8 cellular contexts compared by ENCODE assay signal in the genomic region with DNA sequence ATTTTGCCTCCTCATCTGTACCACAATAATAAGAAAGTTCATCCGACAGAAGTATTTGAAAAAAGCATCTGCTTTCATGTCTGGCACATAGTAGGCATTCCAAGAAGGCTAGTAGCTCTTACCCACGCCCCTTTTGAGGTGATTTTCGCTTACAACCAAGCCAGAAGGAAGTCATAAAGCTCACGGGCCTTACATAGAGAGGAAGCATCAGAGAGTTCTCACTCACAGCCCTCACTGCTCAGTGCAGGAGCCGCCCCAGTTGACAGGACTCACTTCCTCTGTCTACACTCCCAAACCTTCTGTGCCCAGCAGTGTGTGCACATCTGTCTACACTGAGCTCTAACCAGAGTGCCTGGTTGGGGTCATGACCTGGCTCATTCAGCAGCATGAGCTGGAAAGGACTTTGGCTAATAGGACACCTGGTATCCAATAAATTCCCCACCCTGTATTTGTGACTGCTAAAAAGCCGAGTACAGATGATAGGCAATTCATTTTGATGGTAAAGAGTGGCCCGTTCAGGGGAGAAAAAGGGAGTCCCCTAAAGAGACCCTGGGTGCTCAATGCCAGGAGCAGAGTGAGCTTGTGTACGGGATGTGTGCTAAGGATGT. TPM values are rescaled to one million over a fixed set of nuclear protein-coding genes. Genes with fewer than 3 reads are reported as not detected.
DNase-seq lines count a peak whose midpoint lies in the region; ATAC-seq, FAIRE-seq and TF ChIP-seq lines count a peak whose summit lies in the region.

No MANE protein-coding gene starts in this region.

- peaks cover 85% of the 10 kb centered on the region for H3K4me1 Mint-ChIP-seq in activated naive CD8-positive, alpha-beta T cell treated with anti-CD3 and anti-CD28 coated beads for 36 hours

- ATAC-seq in GM21447 (IDR thresholded peaks at IDR 0.05; ENCODE audit: unreplicated experiment) = peak; percentile 33

- H3K27ac ChIP-seq in substantia nigra (ENCODE audit: low read depth, low read length, poor library complexity, severe bottlenecking) = no peak overlapping the region

- peaks cover 16% of the 10 kb centered on the region for H3K36me3 Mint-ChIP-seq in activated naive CD8-positive, alpha-beta T cell treated with anti-CD3 and anti-CD28 coated beads for 36 hours

- TF ChIP-seq POLR2A in GM12892 (IDR thresholded peaks at IDR 0.05; ENCODE audit: low read depth, low read length) (peak; percentile 70), erythroblast (IDR thresholded peaks at IDR 0.05; ENCODE audit: low read length) (no peak)

- FAIRE-seq in GM12892 (lab: Jason Lieb, UNC) = peak; percentile 87

- H3K4me3 Mint-ChIP-seq in activated naive CD8-positive, alpha-beta T cell treated with anti-CD3 and anti-CD28 coated beads for 36 hours = peak overlapping the region; percentile 61

- H3K27ac Mint-ChIP-seq in activated naive CD8-positive, alpha-beta T cell treated with anti-CD3 and anti-CD28 coated beads for 36 hours = peak overlapping the region; percentile 94

- peaks cover 8% of the 10 kb centered on the region for H3K9me3 Mint-ChIP-seq in activated naive CD8-positive, alpha-beta T cell treated with anti-CD3 and anti-CD28 coated beads for 36 hours

- no peaks in the 10 kb centered on the region for H3K27me3 Mint-ChIP-seq in activated naive CD8-positive, alpha-beta T cell treated with anti-CD3 and anti-CD28 coated beads for 36 hours

- DNase-seq in GM12892 (ENCODE audit: insufficient read length) (no peak), KBM-7 (peak; percentile 39), erythroblast (lab: John Stamatoyannopoulos, UW) (no peak), NCI-H2107 (lab: John Stamatoyannopoulos, UW) (no peak), substantia nigra (lab: John Stamatoyannopoulos, UW) (no peak), NCI-H82 treated with DMSO at 0.1 percent for 48 hours (lab: John Stamatoyannopoulos, UW; ENCODE audit: unreplicated experiment) (no peak)
- peak; percentile 42 for DNase-seq in activated naive CD8-positive, alpha-beta T cell treated with anti-CD3 and anti-CD28 coated beads for 36 hours

- in situ Hi-C loops in KBM-7 (cut with MboI; ENCODE audit: low pct_unique_long_range_greater_than_20kb, low sequenced_read_pairs) = no loop called here

RNA-seq across cellular contexts. Expression of a gene that starts 36.8 kb away (rescaled TPM):
- polyA plus RNA-seq in GM12892 (2012; ENCODE audit: missing spikeins) = 14.6 TPM
- 10 to 100 TPM; 32.7 to 33.0 TPM for total RNA-seq in activated naive CD8-positive, alpha-beta T cell treated with anti-CD3 and anti-CD28 coated beads for 36 hours

Comparison
In these comparisons a context has a peak if more than half of its experiments do, and no peak if none do; other contexts are left out.
1. DNase-seq: peak in KBM-7 (single experiment) and activated naive CD8-positive, alpha-beta T cell treated with anti-CD3 and anti-CD28 coated beads for 36 hours (single experiment); none in GM12892 (single experiment), erythroblast (0 of 2), NCI-H2107 (single experiment), substantia nigra (0 of 49) and NCI-H82 treated with DMSO at 0.1 percent for 48 hours (single experiment).